Comparison of ENCODE assay signal across 1 cellular context in the genomic region with DNA sequence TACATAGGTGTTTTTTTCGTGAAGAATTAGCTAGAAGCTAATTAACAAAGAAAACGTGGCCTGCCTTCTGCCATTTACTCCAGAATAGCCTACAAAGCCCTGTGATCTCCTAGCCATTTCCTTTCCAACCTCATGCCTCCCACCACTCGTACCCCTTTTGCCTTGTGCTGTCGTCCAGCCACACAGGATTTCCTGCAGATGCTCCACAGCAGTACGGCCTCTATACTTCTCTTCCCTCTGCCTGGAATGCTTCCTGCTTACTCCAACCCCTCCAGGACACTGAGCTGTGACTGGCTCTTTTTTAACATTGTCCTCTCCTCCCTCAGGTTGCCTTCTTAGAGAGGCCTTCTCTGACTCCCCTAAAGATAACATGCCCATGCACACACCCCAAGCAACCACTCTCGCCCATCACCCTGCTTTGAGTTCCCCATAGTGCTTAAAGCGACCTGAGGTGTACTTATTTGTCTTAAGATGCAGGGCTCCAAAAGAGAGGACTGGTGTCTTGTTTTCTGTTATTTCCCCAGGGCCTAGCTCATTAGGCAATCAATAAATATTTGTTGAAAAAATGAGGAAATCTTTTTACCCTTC.
TF ChIP-seq lines count a peak whose summit lies in the region.

No MANE protein-coding gene starts in this region.

TF ChIP-seq in H1, 55 proteins besides CTCF, POLR2A, EP300 and RAD21:
- no peak for TF ChIP-seq TAF7 (optimal IDR thresholded peaks at IDR 0.05; ENCODE audit: borderline replicate concordance, low read depth, low read length)
- 0 out of 2 replicates have a peak, but pooled peaks have one; percentile 25 for TF ChIP-seq POLR2AphosphoS5 (IDR thresholded peaks at IDR 0.05; ENCODE audit: low read depth, low read length)
- no peak for TF ChIP-seq BACH1 (IDR thresholded peaks at IDR 0.05; ENCODE audit: low read length)
